8 cellular contexts compared by ENCODE assay signal in the genomic region with DNA sequence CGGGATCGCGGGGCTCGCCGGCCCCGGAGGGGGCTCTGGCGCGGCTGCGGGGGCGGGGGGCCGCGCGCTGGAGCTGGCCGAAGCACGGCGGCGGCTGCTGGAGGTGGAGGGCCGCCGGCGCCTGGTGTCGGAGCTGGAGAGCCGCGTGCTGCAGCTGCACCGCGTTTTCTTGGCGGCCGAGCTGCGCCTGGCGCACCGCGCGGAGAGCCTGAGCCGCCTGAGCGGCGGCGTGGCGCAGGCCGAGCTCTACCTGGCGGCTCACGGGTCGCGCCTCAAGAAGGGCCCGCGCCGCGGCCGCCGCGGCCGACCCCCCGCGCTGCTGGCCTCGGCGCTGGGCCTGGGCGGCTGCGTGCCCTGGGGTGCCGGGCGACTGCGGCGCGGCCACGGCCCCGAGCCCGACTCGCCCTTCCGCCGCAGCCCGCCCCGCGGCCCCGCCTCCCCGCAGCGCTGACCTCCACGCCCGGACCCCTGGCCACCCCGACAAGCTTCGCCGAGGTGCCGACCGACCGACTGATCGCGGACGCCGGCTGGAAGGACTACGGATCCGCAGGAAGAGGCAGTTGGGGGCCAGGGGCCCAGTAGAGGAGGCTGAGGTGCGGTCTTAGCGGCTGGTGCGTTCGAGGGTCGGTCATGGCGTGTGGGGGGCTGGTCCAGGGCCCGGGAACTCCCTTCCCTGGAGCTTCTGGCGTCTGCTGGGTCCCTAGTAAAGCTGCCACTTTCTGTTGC. TPM values are rescaled to one million over a fixed set of nuclear protein-coding genes. Genes with fewer than 3 reads are reported as not detected.
DNase-seq lines count a peak whose midpoint lies in the region; FAIRE-seq and TF ChIP-seq lines count a peak whose summit lies in the region.

No MANE protein-coding gene starts in this region.

- H3K4me3 Mint-ChIP-seq in activated naive CD4-positive, alpha-beta T cell treated with anti-CD3 and anti-CD28 coated beads, Interleukin-2, amount 10 ng/mL, durations not matched to agents 7 days and 5 days, result peak overlapping the region; percentile 70

- CTCF ChIA-PET in activated naive CD4-positive, alpha-beta T cell treated with anti-CD3 and anti-CD28 coated beads, Interleukin-2, amount 10 ng/mL, durations not matched to agents 7 days and 5 days (lab: Charles Lee), result interaction anchor here (1.1 to 3.5 kb wide), 5 partner anchors 15 to 109 kb away, joined by 3 to 21 read pairs (median 9); no protein-coding TSS in a partner anchor

- H3K36me3 Mint-ChIP-seq in activated naive CD4-positive, alpha-beta T cell treated with anti-CD3 and anti-CD28 coated beads, Interleukin-2, amount 10 ng/mL, durations not matched to agents 7 days and 5 days, result no peaks in the 10 kb centered on the region

- no peak overlapping the region for H3K27ac Mint-ChIP-seq in activated naive CD4-positive, alpha-beta T cell treated with anti-CD3 and anti-CD28 coated beads, Interleukin-2, amount 10 ng/mL, durations not matched to agents 7 days and 5 days

- WGBS in HUES64, result under 1% methylated on average over 95 of the region's 95 CpGs

- peak; percentile 40 for FAIRE-seq in GM12891 (lab: Jason Lieb, UNC)

- H3K9me3 Mint-ChIP-seq in activated naive CD4-positive, alpha-beta T cell treated with anti-CD3 and anti-CD28 coated beads, Interleukin-2, amount 10 ng/mL, durations not matched to agents 7 days and 5 days, result no peaks in the 10 kb centered on the region

- H3K4me1 ChIP-seq in HUES64 (ENCODE audit: insufficient read depth, low read length) (peaks cover 37% of the 10 kb centered on the region), iPS-15b (ENCODE audit: control insufficient read depth, insufficient read depth, low read length) (peaks cover 26% of the 10 kb centered on the region)

- no peaks in the 10 kb centered on the region for H3K9me3 ChIP-seq in HUES64 (ENCODE audit: insufficient read depth, low read depth, low read length)
- no peaks in the 10 kb centered on the region for H3K9me3 ChIP-seq in iPS-15b (ENCODE audit: control insufficient read depth, insufficient read depth, low read length)

- H3K27me3 ChIP-seq in HUES64 (ENCODE audit: insufficient read depth, low read length), result peaks cover 34% of the 10 kb centered on the region; the same call in 1 of the 2 replicates
- peaks cover 5% of the 10 kb centered on the region for H3K27me3 ChIP-seq in iPS-15b (ENCODE audit: control insufficient read depth, insufficient read depth, low read length)

- H3K27me3 Mint-ChIP-seq in activated naive CD4-positive, alpha-beta T cell treated with anti-CD3 and anti-CD28 coated beads, Interleukin-2, amount 10 ng/mL, durations not matched to agents 7 days and 5 days, result peaks cover 98% of the 10 kb centered on the region

- TF ChIP-seq POLR2A in GM12891 (IDR thresholded peaks at IDR 0.05; ENCODE audit: low read depth, low read length), result no peak

- H3K36me3 ChIP-seq in HUES64 (ENCODE audit: insufficient read depth, low read length), result peaks cover 11% of the 10 kb centered on the region
- peaks cover 6% of the 10 kb centered on the region for H3K36me3 ChIP-seq in iPS-15b (ENCODE audit: control insufficient read depth, insufficient read depth, low read length)

- peaks cover 22% of the 10 kb centered on the region for H3K4me1 Mint-ChIP-seq in activated naive CD4-positive, alpha-beta T cell treated with anti-CD3 and anti-CD28 coated beads, Interleukin-2, amount 10 ng/mL, durations not matched to agents 7 days and 5 days

- H3K27ac ChIP-seq in HUES64 (ENCODE audit: low read depth, low read length), result no peak overlapping the region

- DNase-seq in GM12891 (ENCODE audit: insufficient read length, low spot score), result no peak
- peak; percentile 45 for DNase-seq in activated naive CD4-positive, alpha-beta T cell treated with anti-CD3 and anti-CD28 coated beads, Interleukin-2, amount 10 ng/mL, durations not matched to agents 7 days and 5 days
- DNase-seq in stimulated activated CD4-positive, alpha-beta T cell treated with anti-CD3 and anti-CD28 coated beads, Interleukin-15, amount 100 ng/mL, for 24 hours, result peak; percentile 50
- no peak for DNase-seq in dedifferentiated amniotic fluid mesenchymal stem cell (ENCODE audit: extremely low spot score)
- no peak for DNase-seq in pons (ENCODE audit: low spot score)
- no peak for DNase-seq in MV-4-11 (lab: John Stamatoyannopoulos, UW)

- peak overlapping the region; percentile 75 for H3K9ac ChIP-seq in HUES64 (ENCODE audit: low read depth, low read length)
- peak overlapping the region; percentile 89 for H3K9ac ChIP-seq in iPS-15b (ENCODE audit: low read depth, low read length)

- H3K4me3 ChIP-seq in HUES64 (ENCODE audit: low read length) (peak overlapping the region; percentile 81), iPS-15b (ENCODE audit: low read depth, low read length) (peak overlapping the region; percentile 85)

TF ChIP-seq in GM12891, 5 proteins besides CTCF, POLR2A, EP300 and RAD21:
- TF ChIP-seq POLR2AphosphoS5 (IDR thresholded peaks at IDR 0.05; ENCODE audit: low read depth, low read length), result no peak
- no peak for TF ChIP-seq POU2F2 (IDR thresholded peaks at IDR 0.05; ENCODE audit: low read depth, low read length)
- TF ChIP-seq PAX5 (IDR thresholded peaks at IDR 0.05; ENCODE audit: insufficient read depth, low read length, severe bottlenecking), result no peak
- TF ChIP-seq TAF1 (IDR thresholded peaks at IDR 0.05; ENCODE audit: low read depth, low read length), result no peak
- TF ChIP-seq SPI1 (IDR thresholded peaks at IDR 0.05; ENCODE audit: low read depth, low read length), result no peak

RNA-seq across cellular contexts. Expression of gene TRNP1, which starts 0.7 kb away (rescaled TPM):
- polyA plus RNA-seq in GM12891 (2012; ENCODE audit: low read depth, missing spikeins), result 0.06 TPM
- 21.5 TPM for polyA plus RNA-seq in HUES64 (2013, experiment 1 of 2)
- polyA plus RNA-seq in HUES64 (2013, experiment 2 of 2), result 22.9 TPM

RNA-seq across cellular contexts. Expression of gene TENT5B, which starts 18.5 kb away (rescaled TPM):
- not detected for polyA plus RNA-seq in GM12891 (2012; ENCODE audit: low read depth, missing spikeins)
- 53.5 TPM for polyA plus RNA-seq in HUES64 (2013, experiment 1 of 2)
- 47.7 TPM for polyA plus RNA-seq in HUES64 (2013, experiment 2 of 2)

RNA-seq across cellular contexts. Expression of gene KDF1, which starts 33.9 kb away (rescaled TPM):
- polyA plus RNA-seq in GM12891 (2012; ENCODE audit: low read depth, missing spikeins), result 0.15 TPM
- 7.9 TPM for polyA plus RNA-seq in HUES64 (2013, experiment 1 of 2)
- polyA plus RNA-seq in HUES64 (2013, experiment 2 of 2), result 9.3 TPM

Comparison
In these comparisons a context has a peak if more than half of its experiments do, and no peak if none do; other contexts are left out.
1. DNase-seq: peak in activated naive CD4-positive, alpha-beta T cell treated with anti-CD3 and anti-CD28 coated beads, Interleukin-2, amount 10 ng/mL, durations not matched to agents 7 days and 5 days (single experiment) and stimulated activated CD4-positive, alpha-beta T cell treated with anti-CD3 and anti-CD28 coated beads, Interleukin-15, amount 100 ng/mL, for 24 hours (single experiment); none in GM12891 (single experiment), dedifferentiated amniotic fluid mesenchymal stem cell (single experiment), pons (single experiment) and MV-4-11 (single experiment).